ENCODE assay signal across 1 cellular context in genomic region chr1:107965112-107965991, GRCh38.
TF ChIP-seq lines count a peak whose summit lies in the region.

A gene with protein sequence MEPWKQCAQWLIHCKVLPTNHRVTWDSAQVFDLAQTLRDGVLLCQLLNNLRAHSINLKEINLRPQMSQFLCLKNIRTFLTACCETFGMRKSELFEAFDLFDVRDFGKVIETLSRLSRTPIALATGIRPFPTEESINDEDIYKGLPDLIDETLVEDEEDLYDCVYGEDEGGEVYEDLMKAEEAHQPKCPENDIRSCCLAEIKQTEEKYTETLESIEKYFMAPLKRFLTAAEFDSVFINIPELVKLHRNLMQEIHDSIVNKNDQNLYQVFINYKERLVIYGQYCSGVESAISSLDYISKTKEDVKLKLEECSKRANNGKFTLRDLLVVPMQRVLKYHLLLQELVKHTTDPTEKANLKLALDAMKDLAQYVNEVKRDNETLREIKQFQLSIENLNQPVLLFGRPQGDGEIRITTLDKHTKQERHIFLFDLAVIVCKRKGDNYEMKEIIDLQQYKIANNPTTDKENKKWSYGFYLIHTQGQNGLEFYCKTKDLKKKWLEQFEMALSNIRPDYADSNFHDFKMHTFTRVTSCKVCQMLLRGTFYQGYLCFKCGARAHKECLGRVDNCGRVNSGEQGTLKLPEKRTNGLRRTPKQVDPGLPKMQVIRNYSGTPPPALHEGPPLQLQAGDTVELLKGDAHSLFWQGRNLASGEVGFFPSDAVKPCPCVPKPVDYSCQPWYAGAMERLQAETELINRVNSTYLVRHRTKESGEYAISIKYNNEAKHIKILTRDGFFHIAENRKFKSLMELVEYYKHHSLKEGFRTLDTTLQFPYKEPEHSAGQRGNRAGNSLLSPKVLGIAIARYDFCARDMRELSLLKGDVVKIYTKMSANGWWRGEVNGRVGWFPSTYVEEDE (minus strand): TSS chr1:107965180. CDS start chr1:107964869, 311 bp downstream.

TF ChIP-seq in WTC11, 78 proteins besides CTCF, POLR2A, EP300 and RAD21 (continued from another document):
- TF ChIP-seq, protein P1, sequence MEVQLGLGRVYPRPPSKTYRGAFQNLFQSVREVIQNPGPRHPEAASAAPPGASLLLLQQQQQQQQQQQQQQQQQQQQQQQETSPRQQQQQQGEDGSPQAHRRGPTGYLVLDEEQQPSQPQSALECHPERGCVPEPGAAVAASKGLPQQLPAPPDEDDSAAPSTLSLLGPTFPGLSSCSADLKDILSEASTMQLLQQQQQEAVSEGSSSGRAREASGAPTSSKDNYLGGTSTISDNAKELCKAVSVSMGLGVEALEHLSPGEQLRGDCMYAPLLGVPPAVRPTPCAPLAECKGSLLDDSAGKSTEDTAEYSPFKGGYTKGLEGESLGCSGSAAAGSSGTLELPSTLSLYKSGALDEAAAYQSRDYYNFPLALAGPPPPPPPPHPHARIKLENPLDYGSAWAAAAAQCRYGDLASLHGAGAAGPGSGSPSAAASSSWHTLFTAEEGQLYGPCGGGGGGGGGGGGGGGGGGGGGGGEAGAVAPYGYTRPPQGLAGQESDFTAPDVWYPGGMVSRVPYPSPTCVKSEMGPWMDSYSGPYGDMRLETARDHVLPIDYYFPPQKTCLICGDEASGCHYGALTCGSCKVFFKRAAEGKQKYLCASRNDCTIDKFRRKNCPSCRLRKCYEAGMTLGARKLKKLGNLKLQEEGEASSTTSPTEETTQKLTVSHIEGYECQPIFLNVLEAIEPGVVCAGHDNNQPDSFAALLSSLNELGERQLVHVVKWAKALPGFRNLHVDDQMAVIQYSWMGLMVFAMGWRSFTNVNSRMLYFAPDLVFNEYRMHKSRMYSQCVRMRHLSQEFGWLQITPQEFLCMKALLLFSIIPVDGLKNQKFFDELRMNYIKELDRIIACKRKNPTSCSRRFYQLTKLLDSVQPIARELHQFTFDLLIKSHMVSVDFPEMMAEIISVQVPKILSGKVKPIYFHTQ (CRISPR knock-in tag; IDR thresholded peaks at IDR 0.05), result no peak
- TF ChIP-seq ZNF121 (CRISPR knock-in tag; IDR thresholded peaks at IDR 0.05) (peak; percentile 68), SOX15 (CRISPR knock-in tag; IDR thresholded peaks at IDR 0.05) (no peak), ZNF671 (CRISPR knock-in tag; IDR thresholded peaks at IDR 0.05) (no peak)
- TF ChIP-seq, protein P2, sequence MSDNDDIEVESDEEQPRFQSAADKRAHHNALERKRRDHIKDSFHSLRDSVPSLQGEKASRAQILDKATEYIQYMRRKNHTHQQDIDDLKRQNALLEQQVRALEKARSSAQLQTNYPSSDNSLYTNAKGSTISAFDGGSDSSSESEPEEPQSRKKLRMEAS (CRISPR knock-in tag; IDR thresholded peaks at IDR 0.05), result peak; percentile 17; the same call in 1 of the 2 replicates
